23 cellular contexts compared by ENCODE assay signal in genomic region chr1:7638078-7638477, GRCh38.
"Had no signal": no experiment of that assay in that cellular context is flagged by ENCODE, and none has a peak within 500 bp of the region (broad histone marks: within the 10 kb centered on the region; RNA-seq: fewer than 3 reads in every experiment).

No MANE protein-coding gene starts in this region.

- H3K27ac ChIP-seq: ascending aorta, brain microvascular endothelial cell, coronary artery, epithelial cell of prostate, esophagus squamous epithelium, hepatocyte, prostate gland, transverse colon had no signal

- H3K27me3 ChIP-seq: ascending aorta, brain microvascular endothelial cell, hepatocyte, transverse colon had no signal

- H3K36me3 ChIP-seq: ascending aorta, brain microvascular endothelial cell, esophagus squamous epithelium, prostate gland, transverse colon had no signal

- H3K79me2 ChIP-seq: hepatocyte had no signal

- ATAC-seq: activated T-cell treated with anti-CD3 and anti-CD28 coated beads, Interleukin-2, amount 50 U/mL, for 72 hours; left cardiac atrium; naive thymus-derived CD8-positive, alpha-beta T cell had no signal

- FAIRE-seq: frontal cortex, keratinocyte had no signal

- H3K4me2 ChIP-seq: hepatocyte, smooth muscle cell had no signal

- H3K9me3 ChIP-seq: ascending aorta, esophagus squamous epithelium, prostate gland, transverse colon had no signal

- H3K4me3 ChIP-seq: ascending aorta, coronary artery, esophagus squamous epithelium, hepatocyte, prostate gland, smooth muscle cell, transverse colon had no signal

- DNase-seq: activated CD4-positive, alpha-beta T cell treated with anti-CD3 and anti-CD28 coated beads for 4 hours; activated CD4-positive, alpha-beta T cell treated with anti-CD3 and anti-CD28 coated beads, Interleukin-2, amount 50 U/mL, for 4 hours; activated naive CD4-positive, alpha-beta T cell treated with anti-CD3 and anti-CD28 coated beads for 36 hours; activated naive CD8-positive, alpha-beta T cell treated with anti-CD3 and anti-CD28 coated beads, Interleukin-2, amount 10 ng/mL, durations not matched to agents 7 days and 5 days; activated T-cell treated with anti-CD3 and anti-CD28 coated beads for 4 hours; activated T-cell treated with anti-CD3 and anti-CD28 coated beads, Interleukin-2, amount 50 U/mL, for 72 hours; brain microvascular endothelial cell; esophagus squamous epithelium; glutamatergic neuron; left cardiac atrium; naive thymus-derived CD8-positive, alpha-beta T cell; stimulated activated CD4-positive, alpha-beta T cell treated with anti-CD3 and anti-CD28 coated beads, Interleukin-15, amount 100 ng/mL, for 24 hours; stimulated activated naive CD4-positive, alpha-beta T cell; T-helper 1 cell; transverse colon had no signal

- H3K4me1 ChIP-seq: ascending aorta, esophagus squamous epithelium, prostate gland, transverse colon had no signal

- H2AFZ ChIP-seq: hepatocyte had no signal
